Comparison of ENCODE assay signal across 13 cellular contexts in genomic region chr12:123449103-123449736, GRCh38. TPM values are rescaled to one million over a fixed set of nuclear protein-coding genes. Genes with fewer than 3 reads are reported as not detected.
DNase-seq lines count a peak whose midpoint lies in the region; ATAC-seq and TF ChIP-seq lines count a peak whose summit lies in the region.
"Had no signal": no experiment of that assay in that cellular context is flagged by ENCODE, and none has a peak within 500 bp of the region (broad histone marks: within the 10 kb centered on the region; RNA-seq: fewer than 3 reads in every experiment).

No MANE protein-coding gene starts in this region.

- peaks cover 20% of the 10 kb centered on the region for H3K4me1 Mint-ChIP-seq in T-helper 1 cell treated with Interleukin-12 subunit alpha and Interleukin-12 subunit beta and Interleukin-4 antibody, amounts not matched to agents 30 μg/mL and 1 μg/mL, for 36 hours (ENCODE audit: low read depth)

- H3K27me3 Mint-ChIP-seq in T-helper 1 cell treated with Interleukin-12 subunit alpha and Interleukin-12 subunit beta and Interleukin-4 antibody, amounts not matched to agents 30 μg/mL and 1 μg/mL, for 36 hours (ENCODE audit: low read depth), result no peaks in the 10 kb centered on the region

- H3K4me3 ChIP-seq in RWPE2 (ENCODE audit: severe bottlenecking) (no peak overlapping the region), spleen (peak overlapping the region in 1 of 8 donors; percentile 64)
- H3K4me3 ChIP-seq: esophagus muscularis mucosa had no signal

- H3K27me3 ChIP-seq in RWPE2 (ENCODE audit: insufficient read depth, poor library complexity, severe bottlenecking), result no peaks in the 10 kb centered on the region
- H3K27me3 ChIP-seq in spleen (replicated peaks in 1 of 7), result no peaks in the 10 kb centered on the region
- H3K27me3 ChIP-seq: esophagus muscularis mucosa had no signal

- ATAC-seq in RWPE2 (ENCODE audit: low read depth) (0 out of 3 replicates have a peak, but pooled peaks have one; percentile 14), esophagus mucosa (peak; percentile 42), HG03175 (IDR thresholded peaks at IDR 0.05; ENCODE audit: unreplicated experiment) (no peak)
- ATAC-seq: sciatic nerve had no signal

- intact Hi-C loops in spleen (cut with DNase I; ENCODE audit: low total_unique reads), result no loop called here

- TF ChIP-seq POLR2A in spleen (IDR thresholded peaks at IDR 0.05), result no peak

- H3K4me1 ChIP-seq in RWPE2 (ENCODE audit: insufficient read depth, poor library complexity, severe bottlenecking), result peaks cover 5% of the 10 kb centered on the region
- H3K4me1 ChIP-seq in spleen, result peaks cover 15 to 51% (median 35%) of the 10 kb centered on the region in 6 donors

- H3K27ac Mint-ChIP-seq in T-helper 1 cell treated with Interleukin-12 subunit alpha and Interleukin-12 subunit beta and Interleukin-4 antibody, amounts not matched to agents 30 μg/mL and 1 μg/mL, for 36 hours, result peak overlapping the region; percentile 56

- TF ChIP-seq CTCF in RWPE2 (IDR thresholded peaks at IDR 0.05; ENCODE audit: poor library complexity, severe bottlenecking) (no peak), spleen (IDR thresholded peaks at IDR 0.05 in 8 of 11, conservative IDR thresholded peaks at IDR 0.05 in 3 of 11) (no peak)

- H3K9me3 ChIP-seq in RWPE2 (ENCODE audit: severe bottlenecking), result no peaks in the 10 kb centered on the region
- no peaks in the 10 kb centered on the region for H3K9me3 ChIP-seq in spleen
- H3K9me3 ChIP-seq: esophagus muscularis mucosa had no signal

- H3K36me3 ChIP-seq in RWPE2 (ENCODE audit: low read depth), result no peaks in the 10 kb centered on the region
- no peaks in the 10 kb centered on the region for H3K36me3 ChIP-seq in spleen
- H3K36me3 ChIP-seq: esophagus muscularis mucosa had no signal

- WGBS in spleen, 5 donors, result 86 to 94% (median 92%) methylated on average over 3 of the region's 3 CpGs

- DNase-seq in T-helper 1 cell (no peak), RWPE2 (ENCODE audit: low spot score) (no peak), spleen (no peak), epidermal melanocyte (ENCODE audit: insufficient read length, low spot score) (no peak)
- no peak for DNase-seq in activated effector memory CD4-positive, alpha-beta T cell treated with Interleukin-2 at 50 U/mL for 16 hours
- DNase-seq: NCI-H1436, NCI-H69, Right ventricle myocardium superior had no signal

- H3K27ac ChIP-seq in RWPE2 (ENCODE audit: poor library complexity, severe bottlenecking) (no peak overlapping the region), spleen (peak overlapping the region; percentile 68 to 92 (median 83))

- H3K9me3 Mint-ChIP-seq in T-helper 1 cell treated with Interleukin-12 subunit alpha and Interleukin-12 subunit beta and Interleukin-4 antibody, amounts not matched to agents 30 μg/mL and 1 μg/mL, for 36 hours, result no peaks in the 10 kb centered on the region

- no peak overlapping the region for H3K4me3 Mint-ChIP-seq in T-helper 1 cell treated with Interleukin-12 subunit alpha and Interleukin-12 subunit beta and Interleukin-4 antibody, amounts not matched to agents 30 μg/mL and 1 μg/mL, for 36 hours

- H3K36me3 Mint-ChIP-seq in T-helper 1 cell treated with Interleukin-12 subunit alpha and Interleukin-12 subunit beta and Interleukin-4 antibody, amounts not matched to agents 30 μg/mL and 1 μg/mL, for 36 hours (ENCODE audit: low read depth), result peaks cover 2% of the 10 kb centered on the region

RNA-seq across cellular contexts. Expression of gene SNRNP35, which starts 8.7 kb away (rescaled TPM):
- 10.4 TPM for total RNA-seq in esophagus mucosa
- total RNA-seq in spleen, result 10 to 100 TPM; 18.9 to 36.1 (median 27.8) TPM
- polyA plus RNA-seq in spleen, result 10 to 100 TPM; 36.3 to 63.7 (median 55.4) TPM

RNA-seq across cellular contexts. Expression of gene RILPL2, which starts 12.7 kb away (rescaled TPM):
- total RNA-seq in esophagus mucosa (1.5 TPM), spleen (10 to 100 TPM; 10.8 to 15.7 (median 12.5) TPM)
- polyA plus RNA-seq in spleen, result 10 to 100 TPM; 14.0 to 18.0 (median 14.8) TPM
